12 cellular contexts compared by ENCODE assay signal in genomic region chr3:94525039-94525438, GRCh38.
DNase-seq lines count a peak whose midpoint lies in the region; ATAC-seq and TF ChIP-seq lines count a peak whose summit lies in the region.
"Had no signal": no experiment of that assay in that cellular context is flagged by ENCODE, and none has a peak within 500 bp of the region (broad histone marks: within the 10 kb centered on the region; RNA-seq: fewer than 3 reads in every experiment).

No MANE protein-coding gene starts in this region.

- TF ChIP-seq CTCF in GM23338 (conservative IDR thresholded peaks at IDR 0.05; ENCODE audit: low read depth in 2 of 2), result peak; percentile 48 to 53
- TF ChIP-seq CTCF in fibroblast of villous mesenchyme (IDR thresholded peaks at IDR 0.05; ENCODE audit: insufficient read depth, low read depth, low read length), result peak; percentile 57
- peak in 2 of 3 donors; percentile 23 to 59 for TF ChIP-seq CTCF in ovary (IDR thresholded peaks at IDR 0.05)
- no peak for TF ChIP-seq CTCF in GM20000 (IDR thresholded peaks at IDR 0.05; ENCODE audit: extremely low read depth, missing control alignments)

- H3K4me1 Mint-ChIP-seq in GM23338, result peaks cover 17% of the 10 kb centered on the region
- no peaks in the 10 kb centered on the region for H3K4me1 Mint-ChIP-seq in T-cell
- H3K4me1 Mint-ChIP-seq: stimulated activated naive CD8-positive, alpha-beta T cell treated with anti-CD3 and anti-CD28 coated beads, Interleukin-15, amount 100 ng/mL, for 72 hours had no signal

- no peak overlapping the region for H3K4me3 Mint-ChIP-seq in GM23338
- H3K4me3 Mint-ChIP-seq in T-cell, result no peak overlapping the region
- H3K4me3 Mint-ChIP-seq: stimulated activated naive CD8-positive, alpha-beta T cell treated with anti-CD3 and anti-CD28 coated beads, Interleukin-15, amount 100 ng/mL, for 72 hours had no signal

- H3K27me3 ChIP-seq in GM23338 (ENCODE audit: insufficient read depth) (no peaks in the 10 kb centered on the region), ovary (no peaks in the 10 kb centered on the region)
- H3K27me3 ChIP-seq: esophagus muscularis mucosa had no signal

- intact Hi-C loops in ovary (cut with DNase I), result no loop called here

- no peak overlapping the region for H3K4me2 ChIP-seq in GM23338

- WGBS in ovary, 3 donors, result 20 to 45% (median 30%) methylated on average over 6 of the region's 6 CpGs

- no peaks in the 10 kb centered on the region for H3K36me3 Mint-ChIP-seq in GM23338 (ENCODE audit: low read depth)
- no peaks in the 10 kb centered on the region for H3K36me3 Mint-ChIP-seq in T-cell

- no peaks in the 10 kb centered on the region for H3K9me3 Mint-ChIP-seq in GM23338
- H3K9me3 Mint-ChIP-seq in T-cell, result peaks cover 0 to 13% (median 6%) of the 10 kb centered on the region in 3 donors

- ATAC-seq in GM23338, result peak; percentile 68
- ATAC-seq in T-cell (replicated peaks in 1 of 4), result no peak
- ATAC-seq: stimulated activated naive CD8-positive, alpha-beta T cell treated with anti-CD3 and anti-CD28 coated beads, Interleukin-15, amount 100 ng/mL, for 72 hours had no signal

- H3K27ac Mint-ChIP-seq in GM23338 (no peak overlapping the region), T-cell (no peak overlapping the region)
- H3K27ac Mint-ChIP-seq: stimulated activated naive CD8-positive, alpha-beta T cell treated with anti-CD3 and anti-CD28 coated beads, Interleukin-15, amount 100 ng/mL, for 72 hours had no signal

- no peaks in the 10 kb centered on the region for H3F3A ChIP-seq in GM23338 (replicated peaks; ENCODE audit: low read depth)

- POLR2A ChIA-PET in T-cell (lab: Charles Lee), result no interaction called here

- H3K36me3 ChIP-seq in GM23338 (ENCODE audit: insufficient read depth) (no peaks in the 10 kb centered on the region), ovary (no peaks in the 10 kb centered on the region)
- H3K36me3 ChIP-seq: esophagus muscularis mucosa had no signal

- H4K20me1 ChIP-seq in GM23338 (replicated peaks; ENCODE audit: insufficient read depth), result no peaks in the 10 kb centered on the region

- H3K4me1 ChIP-seq in GM23338 (ENCODE audit: insufficient read depth) (0 out of 2 replicates have a peak, but pooled peaks cover 5% of the 10 kb centered on the region), ovary (ENCODE audit: insufficient read depth) (peaks cover 7% of the 10 kb centered on the region)

- CTCF ChIA-PET in T-cell (lab: Charles Lee), result no interaction called here

- peaks cover 1% of the 10 kb centered on the region for H3K27me3 Mint-ChIP-seq in GM23338 (ENCODE audit: insufficient read depth, low read depth, poor library complexity)
- H3K27me3 Mint-ChIP-seq in T-cell, result no peaks in the 10 kb centered on the region
- H3K27me3 Mint-ChIP-seq: stimulated activated naive CD8-positive, alpha-beta T cell treated with anti-CD3 and anti-CD28 coated beads, Interleukin-15, amount 100 ng/mL, for 72 hours had no signal

- TF ChIP-seq EP300 in ovary (IDR thresholded peaks at IDR 0.05), result no peak

- peak overlapping the region; percentile 19; the same call in 1 of the 2 replicates for H2AFZ ChIP-seq in GM23338

- H3K27ac ChIP-seq in GM23338 (ENCODE audit: low read depth), result no peak overlapping the region
- no peak overlapping the region for H3K27ac ChIP-seq in ovary
- H3K27ac ChIP-seq: esophagus muscularis mucosa had no signal

- peak; percentile 8 for DNase-seq in GM23338 (ENCODE audit: low spot score)
- DNase-seq in SHP77 treated with DMSO at 0.1 percent for 48 hours (lab: John Stamatoyannopoulos, UW), result peak; percentile 11
- DNase-seq in fibroblast of villous mesenchyme (ENCODE audit: low read depth), result peak; percentile 11
- DNase-seq in ovary, result peak; percentile 41 to 56 (median 42)
- no peak for DNase-seq in NK-92 treated with Interleukin-12 subunit alpha and Interleukin-12 subunit beta, amount 100 ng/mL, for 24 hours (lab: John Stamatoyannopoulos, UW)
- no peak for DNase-seq in GM20000 (ENCODE audit: low spot score)
- no peak for DNase-seq in T-helper 9 cell
- no peak for DNase-seq in T-cell
- DNase-seq: activated gamma-delta T cell treated with Interleukin-2 at 50 U/mL for 16 hours; stimulated activated naive CD8-positive, alpha-beta T cell treated with anti-CD3 and anti-CD28 coated beads, Interleukin-15, amount 100 ng/mL, for 72 hours; T-helper 1 cell had no signal

- no peaks in the 10 kb centered on the region for H3K9me2 ChIP-seq in GM23338 (ENCODE audit: insufficient read depth)

- TF ChIP-seq POLR2A in ovary (IDR thresholded peaks at IDR 0.05), result no peak

- H3K9me3 ChIP-seq in ovary, result no peaks in the 10 kb centered on the region
- H3K9me3 ChIP-seq: esophagus muscularis mucosa had no signal

- H3K4me3 ChIP-seq in GM23338 (no peak overlapping the region), fibroblast of villous mesenchyme (ENCODE audit: low read depth, low read length) (no peak overlapping the region), ovary (no peak overlapping the region)
- H3K4me3 ChIP-seq: esophagus muscularis mucosa had no signal

- H3K79me2 ChIP-seq in GM23338 (replicated peaks; ENCODE audit: insufficient read depth), result no peaks in the 10 kb centered on the region

TF ChIP-seq in GM23338, 12 proteins besides CTCF, POLR2A, EP300 and RAD21:
- TF ChIP-seq POLR2AphosphoS5 (IDR thresholded peaks at IDR 0.05; ENCODE audit: low read depth), result no peak
- no peak for TF ChIP-seq EZH2 (IDR thresholded peaks at IDR 0.05; ENCODE audit: low read depth, unreplicated experiment)
- TF ChIP-seq ZNF114 (CRISPR knock-in tag; IDR thresholded peaks at IDR 0.05), result no peak
- TF ChIP-seq NANOG (IDR thresholded peaks at IDR 0.05; ENCODE audit: borderline replicate concordance), result no peak

Comparison
In these comparisons a context has a peak if more than half of its experiments do, and no peak if none do; other contexts are left out.
1. DNase-seq: peak in GM23338 (single experiment), SHP77 treated with DMSO at 0.1 percent for 48 hours (single experiment), fibroblast of villous mesenchyme (single experiment) and ovary (5 of 5); none in NK-92 treated with Interleukin-12 subunit alpha and Interleukin-12 subunit beta, amount 100 ng/mL, for 24 hours (single experiment), GM20000 (single experiment), T-helper 9 cell (single experiment) and T-cell (0 of 34).